Comparison of ENCODE assay signal across 9 cellular contexts in genomic region chr19:12885749-12886706, GRCh38. TPM values are rescaled to one million over a fixed set of nuclear protein-coding genes. Genes with fewer than 3 reads are reported as not detected.
DNase-seq lines count a peak whose midpoint lies in the region; ATAC-seq and TF ChIP-seq lines count a peak whose summit lies in the region.
"Had no signal": no experiment of that assay in that cellular context is flagged by ENCODE, and none has a peak within 500 bp of the region (broad histone marks: within the 10 kb centered on the region; RNA-seq: fewer than 3 reads in every experiment).

No MANE protein-coding gene starts in this region.

- CTCF ChIA-PET in CD4-positive, alpha-beta memory T cell (lab: Charles Lee; ENCODE audit: partially characterized antibody) = interaction anchor here (0.8 to 9.0 kb wide), 17 partner anchors 10 to 79 kb away, joined by 3 to 166 read pairs (median 7); partner anchors contain the start of genes CALR, FARSA, GADD45GIP1 and RAD23A

- ATAC-seq in GM19452 (IDR thresholded peaks at IDR 0.05; ENCODE audit: unreplicated experiment) = no peak

- peaks cover under 1 to 6% of the 10 kb centered on the region in 2 donors for H3K36me3 Mint-ChIP-seq in CD4-positive, alpha-beta memory T cell
- H3K36me3 Mint-ChIP-seq in nephron progenitor cell (ENCODE audit: low read depth) = no peaks in the 10 kb centered on the region

- H3K9me3 ChIP-seq in CD4-positive, alpha-beta memory T cell (ENCODE audit: control insufficient read depth in 1 of 2, low read length in 2 of 2) = no peaks in the 10 kb centered on the region

- H3K4me3 ChIP-seq in CD4-positive, alpha-beta memory T cell (ENCODE audit: low read length in 2 of 2) = peak overlapping the region in 1 of 2 donors; percentile 57
- H3K4me3 ChIP-seq in coronary artery = peak overlapping the region; percentile 57

- peak overlapping the region in 2 of 7 donors; percentile 47 to 63 for H3K27ac Mint-ChIP-seq in CD4-positive, alpha-beta memory T cell
- H3K27ac Mint-ChIP-seq in nephron progenitor cell = no peak overlapping the region

- DNase-seq in CD4-positive, alpha-beta memory T cell = no peak
- DNase-seq in coronary artery (ENCODE audit: low spot score) (no peak), nephron progenitor cell (no peak), DMS153 treated with DMSO at 0.1 percent for 48 hours (lab: John Stamatoyannopoulos, UW; ENCODE audit: unreplicated experiment) (no peak), G401 (ENCODE audit: low spot score) (no peak)
- no peak for DNase-seq in effector CD4-positive, alpha-beta T cell
- DNase-seq: NCI-H1105 had no signal

- H3K9me3 Mint-ChIP-seq in CD4-positive, alpha-beta memory T cell = peaks cover 0 to 8% (median 0%) of the 10 kb centered on the region in 8 donors
- peaks cover 27% of the 10 kb centered on the region for H3K9me3 Mint-ChIP-seq in nephron progenitor cell

- POLR2A ChIA-PET in CD4-positive, alpha-beta memory T cell (lab: Charles Lee; ENCODE audit: partially characterized antibody) = interaction anchor here (0.5 to 2.4 kb wide), 18 partner anchors 10 to 213 kb away, joined by 3 to 31 read pairs (median 5); partner anchors contain the start of genes CALR, FARSA, GADD45GIP1 and SYCE2

- H3K4me1 ChIP-seq in CD4-positive, alpha-beta memory T cell (ENCODE audit: insufficient read depth, low read length) = peaks cover 20% of the 10 kb centered on the region

- peak; percentile 6; the same call in 1 of the 2 replicates for TF ChIP-seq CTCF in LNCAP (IDR thresholded peaks at IDR 0.05)
- TF ChIP-seq CTCF in coronary artery (IDR thresholded peaks at IDR 0.05) = no peak
- no peak for TF ChIP-seq CTCF in nephron progenitor cell (IDR thresholded peaks at IDR 0.05)

- H3K27ac ChIP-seq in CD4-positive, alpha-beta memory T cell (ENCODE audit: low read depth, low read length) = no peak overlapping the region
- H3K27ac ChIP-seq in coronary artery = no peak overlapping the region

- H3K36me3 ChIP-seq in CD4-positive, alpha-beta memory T cell (ENCODE audit: insufficient read depth, low read length) = no peaks in the 10 kb centered on the region

- no peaks in the 10 kb centered on the region for H3K27me3 ChIP-seq in CD4-positive, alpha-beta memory T cell (ENCODE audit: insufficient read depth, low read length)

- H3K4me1 Mint-ChIP-seq in CD4-positive, alpha-beta memory T cell = peaks cover 14 to 39% (median 27%) of the 10 kb centered on the region in 4 donors
- H3K4me1 Mint-ChIP-seq in nephron progenitor cell = peaks cover 19% of the 10 kb centered on the region

- H3K4me3 Mint-ChIP-seq in CD4-positive, alpha-beta memory T cell = peak overlapping the region; percentile 19 to 81 (median 58)
- H3K4me3 Mint-ChIP-seq in nephron progenitor cell = peak overlapping the region; percentile 70

- in situ Hi-C loops in G401 (cut with HindIII; ENCODE audit: low sequenced_read_pairs) = no loop called here

- intact Hi-C loops in CD4-positive, alpha-beta memory T cell (cut with micrococcal nuclease) = loop anchor here (1.0 to 5.0 kb wide), 3 partner anchors 47 to 211 kb away; partner anchors contain the start of gene FARSA

- no peaks in the 10 kb centered on the region for H3K27me3 Mint-ChIP-seq in CD4-positive, alpha-beta memory T cell
- H3K27me3 Mint-ChIP-seq in nephron progenitor cell (ENCODE audit: low read depth, poor library complexity) = peaks cover 74% of the 10 kb centered on the region

RNA-seq across cellular contexts. Expression of gene KLF1, which starts 1.0 kb away (rescaled TPM):
- total RNA-seq in CD4-positive, alpha-beta memory T cell = not detected
- not detected for polyA plus RNA-seq in CD4-positive, alpha-beta memory T cell
- total RNA-seq in G401 (2014; rRNA removed; shearing (Covaris generic)) = not detected in 2 replicates

RNA-seq across cellular contexts. Expression of gene DNASE2, which starts 4.8 kb away (rescaled TPM):
- 10 to 100 TPM; 31.6 to 32.8 TPM for total RNA-seq in CD4-positive, alpha-beta memory T cell
- polyA plus RNA-seq in CD4-positive, alpha-beta memory T cell = 10 to 100 TPM; 55.3 to 81.8 TPM
- 68.1 and 68.4 TPM in 2 replicates for total RNA-seq in G401 (2014; rRNA removed; shearing (Covaris generic))

RNA-seq across cellular contexts. Expression of gene GCDH, which starts 4.9 kb away (rescaled TPM):
- total RNA-seq in CD4-positive, alpha-beta memory T cell = 10 to 100 TPM; 63.9 to 66.1 TPM
- 10 to 100 TPM; 16.5 to 27.4 TPM for polyA plus RNA-seq in CD4-positive, alpha-beta memory T cell
- 90.3 and 125 TPM in 2 replicates for total RNA-seq in G401 (2014; rRNA removed; shearing (Covaris generic))

RNA-seq across cellular contexts. Expression of gene SYCE2, which starts 33.1 kb away (rescaled TPM):
- total RNA-seq in CD4-positive, alpha-beta memory T cell = under 1 TPM in 1 of 2 experiments, not detected in 1; 0.79 TPM
- polyA plus RNA-seq in CD4-positive, alpha-beta memory T cell = not detected
- total RNA-seq in G401 (2014; rRNA removed; shearing (Covaris generic)) = 0.17 and 0.31 TPM in 2 replicates

RNA-seq across cellular contexts. Expression of gene FARSA, which starts 47.5 kb away (rescaled TPM):
- 10 to 100 TPM; 53.8 to 59.1 TPM for total RNA-seq in CD4-positive, alpha-beta memory T cell
- 10 to 100 TPM; 63.2 to 68.1 TPM for polyA plus RNA-seq in CD4-positive, alpha-beta memory T cell
- total RNA-seq in G401 (2014; rRNA removed; shearing (Covaris generic)) = 142 and 150 TPM in 2 replicates
